25 cellular contexts compared by ENCODE assay signal in the genomic region with DNA sequence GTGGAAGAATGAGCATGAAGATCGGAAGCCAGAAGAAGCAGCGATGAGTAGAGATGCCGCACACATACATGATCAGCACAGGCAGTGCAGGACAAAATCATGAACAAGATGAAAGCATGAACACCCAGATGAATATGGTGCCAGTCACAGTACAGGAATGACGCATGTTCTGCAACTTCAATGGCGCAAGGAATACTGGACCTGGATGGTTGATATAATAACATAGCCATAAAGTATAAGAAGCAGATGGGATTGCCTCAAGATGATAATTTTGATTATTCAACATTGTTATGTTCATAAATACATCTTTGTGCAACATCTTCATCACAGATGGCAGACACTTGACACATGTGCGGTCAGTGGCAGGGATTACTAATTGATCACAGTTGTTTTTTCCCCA.
"Had no signal": no experiment of that assay in that cellular context is flagged by ENCODE, and none has a peak within 500 bp of the region (broad histone marks: within the 10 kb centered on the region; RNA-seq: fewer than 3 reads in every experiment).

No MANE protein-coding gene starts in this region.

- H3K4me2 ChIP-seq: neural progenitor cell had no signal

- H3K9ac ChIP-seq: neural progenitor cell had no signal

- H3K27ac ChIP-seq: left ventricle myocardium inferior, neural progenitor cell, ovary, right atrium auricular region, right lobe of liver, skin epidermis, stomach, testis, thyroid gland, transverse colon, upper lobe of right lung, uterus had no signal

- ATAC-seq: natural killer cell; right lobe of liver; stimulated activated naive B cell treated with anti-CD40 and anti-IgM and Interleukin-4, amounts not matched to agents 10 μg/mL and 1 μg/mL and 100 μg/mL, for 72 hours; stimulated activated naive CD8-positive, alpha-beta T cell treated with anti-CD3 and anti-CD28 coated beads, Interleukin-15, Interleukin-2, amounts not matched to agents 100 U/mL and 50 U/mL, for 24 hours; upper lobe of right lung had no signal

- H2AFZ ChIP-seq: neural progenitor cell had no signal

- H3K4me1 ChIP-seq: neural progenitor cell, right atrium auricular region, right lobe of liver, stomach, testis, transverse colon, upper lobe of right lung, uterus had no signal

- H3K9me3 ChIP-seq: left ventricle myocardium inferior, ovary, right atrium auricular region, right lobe of liver, stomach, testis, thyroid gland, transverse colon, upper lobe of right lung, uterus had no signal

- H3K36me3 ChIP-seq: left ventricle myocardium inferior, neural progenitor cell, ovary, right atrium auricular region, right lobe of liver, stomach, thyroid gland, transverse colon, upper lobe of right lung, uterus had no signal

- DNase-seq: hypothalamus; immature natural killer cell; kidney; left ventricle myocardium inferior; naive B cell; natural killer cell; nephron progenitor cell; ovary; right lobe of liver; stimulated activated CD4-positive, alpha-beta T cell treated with anti-CD3 and anti-CD28 coated beads, Interleukin-12 subunit alpha, Interleukin-12 subunit beta, amount 100 ng/mL, for 4 hours; stimulated activated CD4-positive, alpha-beta T cell treated with anti-CD3 and anti-CD28 coated beads, Interleukin-15, amount 100 ng/mL, for 24 hours; stimulated activated CD4-positive, alpha-beta T cell treated with anti-CD3 and anti-CD28 coated beads, Interleukin-2, amount 100 ng/mL, for 24 hours; stimulated activated CD4-positive, alpha-beta T cell treated with anti-CD3 and anti-CD28 coated beads, Interleukin-4, amount 100 ng/mL, for 1 hour; stimulated activated naive B cell treated with anti-CD40 and anti-IgM and Interleukin-4, amounts not matched to agents 10 μg/mL and 1 μg/mL and 100 μg/mL, for 72 hours; stimulated activated naive CD8-positive, alpha-beta T cell treated with anti-CD3 and anti-CD28 coated beads, Interleukin-15, Interleukin-2, amounts not matched to agents 100 U/mL and 50 U/mL, for 24 hours; stomach; testis; thyroid gland; transverse colon; upper lobe of right lung; uterus had no signal

- H3K27me3 ChIP-seq: neural progenitor cell, ovary, right atrium auricular region, right lobe of liver, stomach, testis, thyroid gland, transverse colon, upper lobe of right lung, uterus had no signal

- H3K4me3 ChIP-seq: left ventricle myocardium inferior, lung, neural progenitor cell, ovary, right atrium auricular region, right lobe of liver, skin epidermis, stomach, testis, thyroid gland, transverse colon, upper lobe of right lung, uterus had no signal
